14 cellular contexts compared by ENCODE assay signal in genomic region chr1:177077006-177077405, GRCh38.
A peak's percentile ranks its signal among the peaks of the same experiment; 100 is the strongest.
DNase-seq lines count a peak whose midpoint lies in the region; ATAC-seq and TF ChIP-seq lines count a peak whose summit lies in the region.
"Had no signal": no experiment of that assay in that cellular context is flagged by ENCODE, and none has a peak within 500 bp of the region (broad histone marks: within the 10 kb centered on the region; RNA-seq: fewer than 3 reads in every experiment).

No MANE protein-coding gene starts in this region.

- H3K4me3 ChIP-seq in WERI-Rb-1 (ENCODE audit: low read depth, low read length) = no peak overlapping the region
- H3K4me3 ChIP-seq: HAP-1 had no signal

- no peak for ATAC-seq in GM21528 (IDR thresholded peaks at IDR 0.05; ENCODE audit: low FRiP score, unreplicated experiment)

- intact Hi-C loops in head of caudate nucleus (cut with DNase I) = no loop called here

- TF ChIP-seq CTCF in WERI-Rb-1 (IDR thresholded peaks at IDR 0.05; ENCODE audit: low read depth, low read length) = 0 out of 2 replicates have a peak, but pooled peaks have one; percentile 24

- H3K27me3 ChIP-seq in WERI-Rb-1 (ENCODE audit: insufficient read depth, low read depth, severe bottlenecking) = no peaks in the 10 kb centered on the region
- H3K27me3 ChIP-seq: BE2C had no signal

- H3K27ac ChIP-seq in WERI-Rb-1 = no peak overlapping the region
- H3K27ac ChIP-seq: HL-60 had no signal

- no peaks in the 10 kb centered on the region for H3K9me3 ChIP-seq in WERI-Rb-1 (ENCODE audit: severe bottlenecking)
- H3K9me3 ChIP-seq: BE2C, HAP-1 had no signal

- DNase-seq in Daoy (ENCODE audit: low read depth) (peak; percentile 63), WERI-Rb-1 (no peak), head of caudate nucleus (peak in 23 of 42 donors; percentile 5 to 56 (median 25)), foreskin melanocyte (no peak), SIG-M5 treated with dmso at 0.1 percent for 504 hours (lab: John Stamatoyannopoulos, UW; ENCODE audit: unreplicated experiment) (no peak)
- DNase-seq: BE2C; CD4-positive, CD25-positive, alpha-beta regulatory T cell; CD8-positive, alpha-beta memory T cell; COR-L47; GDM1; GOT3 had no signal

- no peaks in the 10 kb centered on the region for H3K36me3 ChIP-seq in WERI-Rb-1
- H3K36me3 ChIP-seq: BE2C, HAP-1 had no signal

Comparison
In these comparisons a context has a peak if more than half of its experiments do, and no peak if none do; other contexts are left out.
1. DNase-seq: peak in Daoy (single experiment) and head of caudate nucleus (23 of 42); none in WERI-Rb-1 (single experiment), foreskin melanocyte (single experiment) and SIG-M5 treated with dmso at 0.1 percent for 504 hours (single experiment).